Comparison of ENCODE assay signal across 1 cellular context in the genomic region with DNA sequence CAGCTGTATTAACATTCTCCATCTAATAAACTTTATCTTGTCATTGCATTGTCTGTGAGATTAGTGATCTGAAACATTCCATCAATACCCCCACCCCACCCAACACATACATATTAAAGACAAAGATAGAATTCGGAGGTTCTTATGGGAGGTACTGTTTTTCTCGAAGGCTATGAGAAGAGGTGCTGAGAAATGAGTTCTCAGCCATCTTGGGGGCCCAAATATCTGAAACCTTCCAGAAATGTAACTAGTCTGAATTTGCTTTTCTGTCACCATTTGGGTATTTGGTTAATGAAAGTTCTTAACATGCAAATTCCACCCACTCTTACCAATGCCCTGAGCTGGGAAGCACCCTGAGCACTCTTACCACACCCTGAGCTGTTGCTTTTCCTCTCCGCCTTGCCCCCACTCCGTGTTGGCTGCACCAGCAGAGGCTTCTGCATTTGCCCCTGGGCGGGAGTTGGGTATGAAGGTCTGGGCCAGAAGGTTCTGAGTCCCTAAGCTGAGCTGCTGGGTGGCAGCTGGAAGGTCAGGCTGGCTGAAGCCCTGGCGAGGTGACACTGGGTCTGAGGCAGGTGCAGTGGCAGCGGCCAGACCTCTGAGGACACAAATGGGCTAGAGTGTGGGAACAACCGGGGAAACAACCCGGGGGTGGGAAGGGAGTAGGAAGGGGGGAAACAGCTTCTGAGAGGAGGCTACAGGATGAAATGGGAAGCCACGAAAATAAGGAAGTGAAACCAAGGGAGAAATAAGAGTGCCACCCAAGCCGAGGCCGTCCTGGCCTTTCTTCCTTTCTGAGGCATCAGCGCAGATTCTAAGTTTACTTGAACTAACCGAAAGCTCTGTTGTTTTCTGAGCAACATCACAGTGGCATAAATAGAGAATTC.
TF ChIP-seq lines count a peak whose summit lies in the region.

No MANE protein-coding gene starts in this region.

TF ChIP-seq in SK-N-SH treated with all-trans-retinoic acid at 6 μM for 48 hours, 23 proteins besides CTCF, POLR2A, EP300 and RAD21 (continued from another document):
- TF ChIP-seq, protein P1, sequence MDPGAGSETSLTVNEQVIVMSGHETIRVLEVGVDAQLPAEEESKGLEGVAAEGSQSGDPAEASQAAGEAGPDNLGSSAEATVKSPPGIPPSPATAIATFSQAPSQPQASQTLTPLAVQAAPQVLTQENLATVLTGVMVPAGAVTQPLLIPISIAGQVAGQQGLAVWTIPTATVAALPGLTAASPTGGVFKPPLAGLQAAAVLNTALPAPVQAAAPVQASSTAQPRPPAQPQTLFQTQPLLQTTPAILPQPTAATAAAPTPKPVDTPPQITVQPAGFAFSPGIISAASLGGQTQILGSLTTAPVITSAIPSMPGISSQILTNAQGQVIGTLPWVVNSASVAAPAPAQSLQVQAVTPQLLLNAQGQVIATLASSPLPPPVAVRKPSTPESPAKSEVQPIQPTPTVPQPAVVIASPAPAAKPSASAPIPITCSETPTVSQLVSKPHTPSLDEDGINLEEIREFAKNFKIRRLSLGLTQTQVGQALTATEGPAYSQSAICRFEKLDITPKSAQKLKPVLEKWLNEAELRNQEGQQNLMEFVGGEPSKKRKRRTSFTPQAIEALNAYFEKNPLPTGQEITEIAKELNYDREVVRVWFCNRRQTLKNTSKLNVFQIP (CRISPR knock-in tag; IDR thresholded peaks at IDR 0.05; ENCODE audit: borderline replicate concordance, low read depth): no peak
- TF ChIP-seq ZC3H10 (CRISPR knock-in tag; IDR thresholded peaks at IDR 0.05) (no peak), ZFP30 (CRISPR knock-in tag; IDR thresholded peaks at IDR 0.05) (no peak), ZNF565 (CRISPR knock-in tag; conservative IDR thresholded peaks at IDR 0.05; ENCODE audit: low read depth) (no peak), ISL1 (CRISPR knock-in tag; IDR thresholded peaks at IDR 0.05) (no peak)
- TF ChIP-seq, protein P2, sequence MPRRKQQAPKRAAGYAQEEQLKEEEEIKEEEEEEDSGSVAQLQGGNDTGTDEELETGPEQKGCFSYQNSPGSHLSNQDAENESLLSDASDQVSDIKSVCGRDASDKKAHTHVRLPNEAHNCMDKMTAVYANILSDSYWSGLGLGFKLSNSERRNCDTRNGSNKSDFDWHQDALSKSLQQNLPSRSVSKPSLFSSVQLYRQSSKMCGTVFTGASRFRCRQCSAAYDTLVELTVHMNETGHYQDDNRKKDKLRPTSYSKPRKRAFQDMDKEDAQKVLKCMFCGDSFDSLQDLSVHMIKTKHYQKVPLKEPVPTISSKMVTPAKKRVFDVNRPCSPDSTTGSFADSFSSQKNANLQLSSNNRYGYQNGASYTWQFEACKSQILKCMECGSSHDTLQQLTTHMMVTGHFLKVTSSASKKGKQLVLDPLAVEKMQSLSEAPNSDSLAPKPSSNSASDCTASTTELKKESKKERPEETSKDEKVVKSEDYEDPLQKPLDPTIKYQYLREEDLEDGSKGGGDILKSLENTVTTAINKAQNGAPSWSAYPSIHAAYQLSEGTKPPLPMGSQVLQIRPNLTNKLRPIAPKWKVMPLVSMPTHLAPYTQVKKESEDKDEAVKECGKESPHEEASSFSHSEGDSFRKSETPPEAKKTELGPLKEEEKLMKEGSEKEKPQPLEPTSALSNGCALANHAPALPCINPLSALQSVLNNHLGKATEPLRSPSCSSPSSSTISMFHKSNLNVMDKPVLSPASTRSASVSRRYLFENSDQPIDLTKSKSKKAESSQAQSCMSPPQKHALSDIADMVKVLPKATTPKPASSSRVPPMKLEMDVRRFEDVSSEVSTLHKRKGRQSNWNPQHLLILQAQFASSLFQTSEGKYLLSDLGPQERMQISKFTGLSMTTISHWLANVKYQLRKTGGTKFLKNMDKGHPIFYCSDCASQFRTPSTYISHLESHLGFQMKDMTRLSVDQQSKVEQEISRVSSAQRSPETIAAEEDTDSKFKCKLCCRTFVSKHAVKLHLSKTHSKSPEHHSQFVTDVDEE (CRISPR knock-in tag; IDR thresholded peaks at IDR 0.05): no peak
- TF ChIP-seq, protein P3, sequence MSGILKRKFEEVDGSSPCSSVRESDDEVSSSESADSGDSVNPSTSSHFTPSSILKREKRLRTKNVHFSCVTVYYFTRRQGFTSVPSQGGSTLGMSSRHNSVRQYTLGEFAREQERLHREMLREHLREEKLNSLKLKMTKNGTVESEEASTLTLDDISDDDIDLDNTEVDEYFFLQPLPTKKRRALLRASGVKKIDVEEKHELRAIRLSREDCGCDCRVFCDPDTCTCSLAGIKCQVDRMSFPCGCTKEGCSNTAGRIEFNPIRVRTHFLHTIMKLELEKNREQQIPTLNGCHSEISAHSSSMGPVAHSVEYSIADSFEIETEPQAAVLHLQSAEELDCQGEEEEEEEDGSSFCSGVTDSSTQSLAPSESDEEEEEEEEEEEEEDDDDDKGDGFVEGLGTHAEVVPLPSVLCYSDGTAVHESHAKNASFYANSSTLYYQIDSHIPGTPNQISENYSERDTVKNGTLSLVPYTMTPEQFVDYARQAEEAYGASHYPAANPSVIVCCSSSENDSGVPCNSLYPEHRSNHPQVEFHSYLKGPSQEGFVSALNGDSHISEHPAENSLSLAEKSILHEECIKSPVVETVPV (CRISPR knock-in tag; IDR thresholded peaks at IDR 0.05): no peak
